8 cellular contexts compared by ENCODE assay signal in genomic region chr1:146938242-146938902, GRCh38. TPM values are rescaled to one million over a fixed set of nuclear protein-coding genes. Genes with fewer than 3 reads are reported as not detected.
DNase-seq lines count a peak whose midpoint lies in the region; ATAC-seq and TF ChIP-seq lines count a peak whose summit lies in the region.
"Not testable (repeated sequence)": the region's sequence is repeated elsewhere in the genome, so short reads cannot be mapped to it uniquely, and the experiment has no call there.

NBPF12 (plus strand) TSS chr1:146938324; CDS start chr1:146960144, 21,820 bp downstream.

- not testable (repeated sequence) for TF ChIP-seq POLR2A in esophagus muscularis mucosa (IDR thresholded peaks at IDR 0.05; ENCODE audit: low read depth)

- not testable (repeated sequence) for H3K27me3 Mint-ChIP-seq in activated T-cell treated with anti-CD3 and anti-CD28 coated beads, Interleukin-2, amount 50 U/mL, for 4 hours (ENCODE audit: low read depth)

- H3K9me3 Mint-ChIP-seq in activated T-cell treated with anti-CD3 and anti-CD28 coated beads, Interleukin-2, amount 50 U/mL, for 4 hours, result not testable (repeated sequence)

- ATAC-seq in GM21825 (IDR thresholded peaks at IDR 0.05; ENCODE audit: unreplicated experiment), result peak; percentile 74
- peak; percentile 96 for ATAC-seq in activated T-cell treated with anti-CD3 and anti-CD28 coated beads, Interleukin-2, amount 50 U/mL, for 4 hours

- TF ChIP-seq CTCF in esophagus muscularis mucosa (IDR thresholded peaks at IDR 0.05), result not testable (repeated sequence)

- not testable (repeated sequence) for TF ChIP-seq EP300 in esophagus muscularis mucosa (IDR thresholded peaks at IDR 0.05)

- H3K36me3 Mint-ChIP-seq in activated T-cell treated with anti-CD3 and anti-CD28 coated beads, Interleukin-2, amount 50 U/mL, for 4 hours (ENCODE audit: insufficient read depth), result not testable (repeated sequence)

- H3K4me3 ChIP-seq in esophagus muscularis mucosa, result peak within 1 kb of the TSS; percentile 73 to 89 (median 84)

- H3K9me3 ChIP-seq in esophagus muscularis mucosa, result not testable (repeated sequence)

- 3% methylated on average over 16 of the region's 61 CpGs for whole genome bisulfite sequencing in esophagus muscularis mucosa

- peaks cover 19% of the 10 kb centered on the region for H3K4me1 Mint-ChIP-seq in activated T-cell treated with anti-CD3 and anti-CD28 coated beads, Interleukin-2, amount 50 U/mL, for 4 hours (ENCODE audit: low read depth)

- peak within 1 kb of the TSS; percentile 90 for H3K4me3 Mint-ChIP-seq in activated T-cell treated with anti-CD3 and anti-CD28 coated beads, Interleukin-2, amount 50 U/mL, for 4 hours

- not testable (repeated sequence) for H3K36me3 ChIP-seq in esophagus muscularis mucosa

- not testable (repeated sequence) for H3K27me3 ChIP-seq in esophagus muscularis mucosa

- peak; percentile 79 for DNase-seq in DMS53 treated with DMSO at 0.1 percent for 48 hours (lab: John Stamatoyannopoulos, UW; ENCODE audit: unreplicated experiment)
- peak; percentile 75 for DNase-seq in LHCN-M2 (ENCODE audit: low read depth)
- peak; percentile 77 for DNase-seq in RPMI7951 (ENCODE audit: low read depth)
- DNase-seq in activated T-cell treated with anti-CD3 and anti-CD28 coated beads, Interleukin-2, amount 50 U/mL, for 4 hours, result peak; percentile 70
- DNase-seq in esophagus muscularis mucosa (ENCODE audit: extremely low spot score), result peak; percentile 95
- peak; percentile 87 for DNase-seq in myocyte (ENCODE audit: low read depth)
- peak; percentile 85 for DNase-seq in stimulated activated CD8-positive, alpha-beta memory T cell treated with anti-CD3 and anti-CD28 coated beads, Interleukin-4, amount 100 ng/mL, for 48 hours

- peaks cover 0 to 10% (median 5%) of the 10 kb centered on the region in 4 donors for H3K4me1 ChIP-seq in esophagus muscularis mucosa

- intact Hi-C loops in esophagus muscularis mucosa (cut with DNase I), result not testable (repeated sequence)

- peak within 1 kb of the TSS; percentile 83 to 92 (median 88) for H3K27ac ChIP-seq in esophagus muscularis mucosa (replicated peaks in 1 of 4)

RNA-seq across cellular contexts. Expression of gene NBPF12, which starts in this region (rescaled TPM):
- total RNA-seq in LHCN-M2 (2014; rRNA removed), result 3.6 and 4.9 TPM in 2 replicates
- 2.4 TPM for polyA plus RNA-seq in LHCN-M2 (2012)
- 2.1 and 3.0 TPM in 2 replicates for total RNA-seq in RPMI7951 (2014; rRNA removed; shearing (Covaris generic))
- total RNA-seq in activated T-cell treated with anti-CD3 and anti-CD28 coated beads, Interleukin-2, amount 50 U/mL, for 4 hours, result 1 to 10 TPM; 5.8 to 6.6 (median 6.3) TPM
- 10 to 100 TPM in 3 of 4 donors, 1 to 10 TPM in 1; 8.6 to 23.1 (median 12.6) TPM for total RNA-seq in esophagus muscularis mucosa
- total RNA-seq in myocyte, result 5.1 and 7.0 TPM in 2 replicates
- 6.8 TPM for polyA plus RNA-seq in myocyte (2012)

Comparison
In these comparisons a context has a peak if more than half of its experiments do, and no peak if none do; other contexts are left out.
1. Peak in every context shown above with its lines: DNase-seq, ATAC-seq, H3K4me3 ChIP-seq and H3K27ac ChIP-seq.